ENCODE assay signal across 8 cellular contexts in genomic region chr15:76337739-76338554, GRCh38.
DNase-seq lines count a peak whose midpoint lies in the region; ATAC-seq and TF ChIP-seq lines count a peak whose summit lies in the region.

No MANE protein-coding gene starts in this region.

- peaks cover 30% of the 10 kb centered on the region for H3K36me3 Mint-ChIP-seq in effector memory CD8-positive, alpha-beta T cell (ENCODE audit: insufficient read depth)

- H3K9me3 Mint-ChIP-seq in effector memory CD8-positive, alpha-beta T cell: no peaks in the 10 kb centered on the region

- no peak overlapping the region for H2AFZ ChIP-seq in parathyroid adenoma

- TF ChIP-seq CTCF in GM12875 (IDR thresholded peaks at IDR 0.05; ENCODE audit: borderline replicate concordance, insufficient read depth, low read depth, low read length): no peak
- TF ChIP-seq CTCF in parathyroid adenoma (IDR thresholded peaks at IDR 0.05): no peak

- ATAC-seq in effector memory CD8-positive, alpha-beta T cell (replicated peaks): no peak
- no peak for ATAC-seq in GM21515 (IDR thresholded peaks at IDR 0.05; ENCODE audit: unreplicated experiment)

- H3K27me3 Mint-ChIP-seq in effector memory CD8-positive, alpha-beta T cell: peaks cover 77 to 94% of the 10 kb centered on the region in 2 donors

- H3K4me2 ChIP-seq in parathyroid adenoma (ENCODE audit: low read length): peak overlapping the region; percentile 49

- no peaks in the 10 kb centered on the region for H3K79me2 ChIP-seq in parathyroid adenoma

- H3K27ac ChIP-seq in parathyroid adenoma: no peak overlapping the region

- H3K4me3 ChIP-seq in GM12875 (ENCODE audit: low read depth, low read length) (peak overlapping the region; percentile 62), parathyroid adenoma (ENCODE audit: low read depth, low read length) (no peak overlapping the region)

- H3K9me3 ChIP-seq in parathyroid adenoma (ENCODE audit: control insufficient read depth, low read length): no peaks in the 10 kb centered on the region

- H3K27me3 ChIP-seq in parathyroid adenoma (ENCODE audit: control insufficient read depth, insufficient read depth, low read length): peaks cover 9% of the 10 kb centered on the region

- no peak overlapping the region for H3K27ac Mint-ChIP-seq in effector memory CD8-positive, alpha-beta T cell

- no peaks in the 10 kb centered on the region for H3K36me3 ChIP-seq in parathyroid adenoma (ENCODE audit: control insufficient read depth, insufficient read depth, low read length)

- H3K4me1 ChIP-seq in parathyroid adenoma: no peaks in the 10 kb centered on the region

- peaks cover 54 to 56% of the 10 kb centered on the region in 2 donors for H3K4me1 Mint-ChIP-seq in effector memory CD8-positive, alpha-beta T cell (ENCODE audit: low read depth in 2 of 2)

- DNase-seq in NCI-H526 treated with DMSO at 0.1 percent for 48 hours (lab: John Stamatoyannopoulos, UW) (peak; percentile 55), NOMO-1 treated with dmso at 0.1 percent for 144 hours (lab: John Stamatoyannopoulos, UW; ENCODE audit: unreplicated experiment) (no peak), SKM-1 treated with dmso at 0.1 percent for 144 hours (lab: John Stamatoyannopoulos, UW; ENCODE audit: unreplicated experiment) (no peak), DMS153 treated with DMSO at 0.1 percent for 48 hours (lab: John Stamatoyannopoulos, UW; ENCODE audit: unreplicated experiment) (no peak)
- no peak for DNase-seq in effector memory CD8-positive, alpha-beta T cell

- no peak overlapping the region for H3K9ac ChIP-seq in parathyroid adenoma

- peak overlapping the region; percentile 90 to 94 for H3K4me3 Mint-ChIP-seq in effector memory CD8-positive, alpha-beta T cell
